18 cellular contexts compared by ENCODE assay signal in genomic region chr17:49393491-49394255, GRCh38. TPM values are rescaled to one million over a fixed set of nuclear protein-coding genes. Genes with fewer than 3 reads are reported as not detected.
DNase-seq lines count a peak whose midpoint lies in the region; ATAC-seq and TF ChIP-seq lines count a peak whose summit lies in the region.
"Had no signal": no experiment of that assay in that cellular context is flagged by ENCODE, and none has a peak within 500 bp of the region (broad histone marks: within the 10 kb centered on the region; RNA-seq: fewer than 3 reads in every experiment).

No MANE protein-coding gene starts in this region.

- no peaks in the 10 kb centered on the region for H3F3A ChIP-seq in Loucy (ENCODE audit: low read depth)

- peak overlapping the region; percentile 85 for H3K27ac ChIP-seq in neutrophil
- no peak overlapping the region for H3K27ac ChIP-seq in WERI-Rb-1
- H3K27ac ChIP-seq: coronary artery had no signal

- H3K4me2 ChIP-seq in Loucy (ENCODE audit: low read depth, low read length, poor library complexity, severe bottlenecking), result no peak overlapping the region

- no peak for ATAC-seq in activated B cell treated with CpG ODN at 0.5 μM for 24 hours (ENCODE audit: low read depth)
- ATAC-seq: PC-3 had no signal

- no peaks in the 10 kb centered on the region for H3K36me3 Mint-ChIP-seq in activated B cell treated with CpG ODN at 0.5 μM for 24 hours (ENCODE audit: low read depth)
- H3K36me3 Mint-ChIP-seq in Caco-2 (ENCODE audit: insufficient read depth, unreplicated experiment), result no peaks in the 10 kb centered on the region

- CTCF ChIA-PET in activated B cell treated with CpG ODN at 0.5 μM for 24 hours (lab: Charles Lee), result interaction anchor here (0.6 to 8.2 kb wide), 10 partner anchors 15 to 162 kb away, joined by 3 to 126 read pairs (median 4); partner anchors contain the start of gene ZNF652
- CTCF ChIA-PET in Caco-2 (lab: Charles Lee), result interaction anchor here (0.7 to 1.1 kb wide), 3 partner anchors 14 to 54 kb away, joined by 3 read pairs; no protein-coding TSS in a partner anchor

- H3K9me3 Mint-ChIP-seq in activated B cell treated with CpG ODN at 0.5 μM for 24 hours (no peaks in the 10 kb centered on the region), Caco-2 (ENCODE audit: unreplicated experiment) (no peaks in the 10 kb centered on the region)
- H3K9me3 Mint-ChIP-seq: activated CD4-positive, alpha-beta T cell treated with anti-CD3 and anti-CD28 coated beads, Interleukin-2, amount 10 ng/mL, durations not matched to agents 7 days and 5 days; T-helper 1 cell treated with Interleukin-12 subunit alpha and Interleukin-12 subunit beta and Interleukin-4 antibody, amounts not matched to agents 30 μg/mL and 1 μg/mL, for 36 hours had no signal

- H3K9ac ChIP-seq in Loucy (ENCODE audit: low read depth, low read length, poor library complexity, severe bottlenecking), result peak overlapping the region; percentile 19

- BruUV-seq in Caco-2 (replicated peaks; lab: Mats Ljungman, UMichigan), result no TSS peak

- intact Hi-C loops in activated B cell treated with CpG ODN at 0.5 μM for 24 hours (cut with micrococcal nuclease), result loop anchor here (5.0 kb wide), 2 partner anchors 161 to 201 kb away; partner anchors contain the start of gene PHOSPHO1
- intact Hi-C loops in Caco-2 (cut with micrococcal nuclease; ENCODE audit: unreplicated experiment), result loop anchor here (2.0 kb wide), 1 partner anchor 171 kb away; no protein-coding TSS in a partner anchor

- H3K4me1 Mint-ChIP-seq in activated B cell treated with CpG ODN at 0.5 μM for 24 hours (peaks cover 55% of the 10 kb centered on the region), Caco-2 (ENCODE audit: low read depth, unreplicated experiment) (no peaks in the 10 kb centered on the region)

- no peaks in the 10 kb centered on the region for H3K36me3 ChIP-seq in Loucy (ENCODE audit: insufficient read depth, low read length)
- H3K36me3 ChIP-seq in neutrophil, result no peaks in the 10 kb centered on the region
- no peaks in the 10 kb centered on the region for H3K36me3 ChIP-seq in WERI-Rb-1
- H3K36me3 ChIP-seq in Caco-2 (ENCODE audit: control insufficient read depth, insufficient read depth, low read length), result no peaks in the 10 kb centered on the region
- H3K36me3 ChIP-seq: sigmoid colon, upper lobe of left lung had no signal

- H3K9me3 ChIP-seq in Loucy (ENCODE audit: insufficient read depth, low read depth, low read length) (no peaks in the 10 kb centered on the region), neutrophil (no peaks in the 10 kb centered on the region), WERI-Rb-1 (ENCODE audit: severe bottlenecking) (no peaks in the 10 kb centered on the region), Caco-2 (no peaks in the 10 kb centered on the region)
- H3K9me3 ChIP-seq: sigmoid colon, upper lobe of left lung had no signal

- peak overlapping the region; percentile 75 for H2AFZ ChIP-seq in Loucy (ENCODE audit: low read length)

- H3K9me2 ChIP-seq in Loucy (replicated peaks; ENCODE audit: low read depth, low read length), result no peaks in the 10 kb centered on the region

- DNase-seq in NOMO-1 (lab: John Stamatoyannopoulos, UW; ENCODE audit: unreplicated experiment in 2 of 2) (peak; percentile 30 to 32), NOMO-1 treated with dmso at 0.1 percent for 144 hours (lab: John Stamatoyannopoulos, UW; ENCODE audit: unreplicated experiment) (no peak), activated B cell treated with CpG ODN at 0.5 μM for 24 hours (no peak), WERI-Rb-1 (no peak), Caco-2 (no peak), NCI-H1048 (lab: John Stamatoyannopoulos, UW) (no peak)
- DNase-seq: activated CD4-positive, alpha-beta T cell treated with anti-CD3 and anti-CD28 coated beads, Interleukin-2, amount 10 ng/mL, durations not matched to agents 7 days and 5 days; amniotic stem cell; NCI-H1417 treated with DMSO at 0.1 percent for 48 hours; NCI-H226; PC-3; sigmoid colon; stimulated activated CD4-positive, alpha-beta T cell treated with anti-CD3 and anti-CD28 coated beads, Interleukin-2, amount 100 ng/mL, for 48 hours; upper lobe of left lung had no signal

- H3K27me3 ChIP-seq in Loucy (ENCODE audit: insufficient read depth, low read length, poor library complexity, severe bottlenecking) (no peaks in the 10 kb centered on the region), neutrophil (no peaks in the 10 kb centered on the region), WERI-Rb-1 (ENCODE audit: insufficient read depth, low read depth, severe bottlenecking) (no peaks in the 10 kb centered on the region), Caco-2 (replicated peaks; ENCODE audit: control insufficient read depth, insufficient read depth, low read length) (no peaks in the 10 kb centered on the region)
- H3K27me3 ChIP-seq: sigmoid colon, upper lobe of left lung had no signal

- H3K4me3 Mint-ChIP-seq in activated B cell treated with CpG ODN at 0.5 μM for 24 hours, result no peak overlapping the region
- no peak overlapping the region for H3K4me3 Mint-ChIP-seq in Caco-2 (ENCODE audit: unreplicated experiment)
- H3K4me3 Mint-ChIP-seq: activated CD4-positive, alpha-beta T cell treated with anti-CD3 and anti-CD28 coated beads, Interleukin-2, amount 10 ng/mL, durations not matched to agents 7 days and 5 days; T-helper 1 cell treated with Interleukin-12 subunit alpha and Interleukin-12 subunit beta and Interleukin-4 antibody, amounts not matched to agents 30 μg/mL and 1 μg/mL, for 36 hours had no signal

- no peaks in the 10 kb centered on the region for H3K79me2 ChIP-seq in Loucy (ENCODE audit: insufficient read depth, low read length)

- H3K4me3 ChIP-seq in Loucy (ENCODE audit: low read length, poor library complexity, severe bottlenecking) (no peak overlapping the region), neutrophil (ENCODE audit: low read depth in 1 of 2, low read length in 1 of 2) (peak overlapping the region in 1 of 2 experiments; percentile 21), WERI-Rb-1 (ENCODE audit: low read depth, low read length) (no peak overlapping the region), Caco-2 (ENCODE audit: low read depth, low read length) (no peak overlapping the region)
- H3K4me3 ChIP-seq: coronary artery, sigmoid colon, upper lobe of left lung had no signal

- H3K27ac Mint-ChIP-seq in activated B cell treated with CpG ODN at 0.5 μM for 24 hours (peak overlapping the region; percentile 31), Caco-2 (ENCODE audit: unreplicated experiment) (no peak overlapping the region)
- H3K27ac Mint-ChIP-seq: activated CD4-positive, alpha-beta T cell treated with anti-CD3 and anti-CD28 coated beads, Interleukin-2, amount 10 ng/mL, durations not matched to agents 7 days and 5 days; T-helper 1 cell treated with Interleukin-12 subunit alpha and Interleukin-12 subunit beta and Interleukin-4 antibody, amounts not matched to agents 30 μg/mL and 1 μg/mL, for 36 hours had no signal

- no peaks in the 10 kb centered on the region for H3K27me3 Mint-ChIP-seq in activated B cell treated with CpG ODN at 0.5 μM for 24 hours
- H3K27me3 Mint-ChIP-seq in Caco-2 (ENCODE audit: insufficient read depth, unreplicated experiment), result no peaks in the 10 kb centered on the region

- TF ChIP-seq CTCF in Loucy (conservative IDR thresholded peaks at IDR 0.05; ENCODE audit: low read length) (no peak), activated B cell treated with CpG ODN at 0.5 μM for 24 hours (IDR thresholded peaks at IDR 0.05) (no peak), neutrophil (IDR thresholded peaks at IDR 0.05) (no peak), WERI-Rb-1 (IDR thresholded peaks at IDR 0.05; ENCODE audit: low read depth, low read length) (no peak), Caco-2 (IDR thresholded peaks at IDR 0.05; ENCODE audit: insufficient read depth in 1 of 2, low read depth in 1 of 2, low read length in 1 of 2, severe bottlenecking in 1 of 2, unreplicated experiment in 1 of 2) (no peak)

- H3K4me1 ChIP-seq in Loucy (ENCODE audit: insufficient read depth, low read length, poor library complexity, severe bottlenecking) (peaks cover 49% of the 10 kb centered on the region), neutrophil (ENCODE audit: control insufficient read depth in 1 of 2, insufficient read depth in 1 of 2, low read depth in 1 of 2, low read length in 1 of 2) (peaks cover 52 to 57% of the 10 kb centered on the region in 2 experiments), Caco-2 (peaks cover 9% of the 10 kb centered on the region; the same call in 1 of the 2 replicates)

- POLR2A ChIA-PET in activated B cell treated with CpG ODN at 0.5 μM for 24 hours (lab: Charles Lee) (interaction anchor here (1.1 to 1.4 kb wide), 2 partner anchors 32 to 78 kb away, joined by 3 to 4 read pairs; no protein-coding TSS in a partner anchor), Caco-2 (lab: Charles Lee) (no interaction called here)

- H4K20me1 ChIP-seq in Loucy (ENCODE audit: insufficient read depth, low read length, poor library complexity, severe bottlenecking), result no peaks in the 10 kb centered on the region

RNA-seq across cellular contexts. Expression of gene PHB1, which starts 21.0 kb away (rescaled TPM):
- 184 and 214 TPM in 2 replicates for total RNA-seq in activated B cell treated with CpG ODN at 0.5 μM for 24 hours
- 761 and 848 TPM in 2 replicates for total RNA-seq in Caco-2 (2022)

RNA-seq across cellular contexts. Expression of gene ZNF652, which starts 31.6 kb away (rescaled TPM):
- total RNA-seq in activated B cell treated with CpG ODN at 0.5 μM for 24 hours (37.1 and 40.6 TPM in 2 replicates), Caco-2 (2022) (89.3 and 92.6 TPM in 2 replicates)

Comparison
In these comparisons a context has a peak if more than half of its experiments do, and no peak if none do; other contexts are left out.
1. DNase-seq: peak in NOMO-1 (2 of 2); none in NOMO-1 treated with dmso at 0.1 percent for 144 hours (single experiment), activated B cell treated with CpG ODN at 0.5 μM for 24 hours (single experiment), WERI-Rb-1 (single experiment), Caco-2 (0 of 2) and NCI-H1048 (single experiment).